ENCODE assay signal across 8 cellular contexts in genomic region chr11:118611433-118611795, GRCh38. TPM values are rescaled to one million over a fixed set of nuclear protein-coding genes. Genes with fewer than 3 reads are reported as not detected.
DNase-seq lines count a peak whose midpoint lies in the region; ATAC-seq and TF ChIP-seq lines count a peak whose summit lies in the region.
"Not testable (repeated sequence)": the region's sequence is repeated elsewhere in the genome, so short reads cannot be mapped to it uniquely, and the experiment has no call there.

No MANE protein-coding gene starts in this region.

- not testable (repeated sequence) for H3K9me3 Mint-ChIP-seq in CD4-positive, alpha-beta memory T cell; activated T-cell treated with anti-CD3 and anti-CD28 coated beads, Interleukin-2, amount 50 U/mL, for 4 hours; progenitor cell of endocrine pancreas (ENCODE audit: low read depth)

- not testable (repeated sequence) for BruUV-seq in OCI-LY7 (replicated peaks; lab: Mats Ljungman, UMichigan)

- H3K4me3 Mint-ChIP-seq in CD4-positive, alpha-beta memory T cell: peak overlapping the region; percentile 65 to 86 (median 78)
- peak overlapping the region; percentile 63 for H3K4me3 Mint-ChIP-seq in activated T-cell treated with anti-CD3 and anti-CD28 coated beads, Interleukin-2, amount 50 U/mL, for 4 hours
- not testable (repeated sequence) for H3K4me3 Mint-ChIP-seq in progenitor cell of endocrine pancreas (ENCODE audit: low read depth)

- not testable (repeated sequence) for H3K36me3 Mint-ChIP-seq in CD4-positive, alpha-beta memory T cell; activated T-cell treated with anti-CD3 and anti-CD28 coated beads, Interleukin-2, amount 50 U/mL, for 4 hours (ENCODE audit: insufficient read depth); progenitor cell of endocrine pancreas (ENCODE audit: insufficient read depth)

- H3K27me3 ChIP-seq in CD4-positive, alpha-beta memory T cell (ENCODE audit: insufficient read depth, low read length); brain microvascular endothelial cell (replicated peaks); lower lobe of right lung (ENCODE audit: low read depth): not testable (repeated sequence)

- in situ Hi-C loops in brain microvascular endothelial cell (cut with HindIII; ENCODE audit: low pct_ligation_motif_present, low sequenced_read_pairs): not testable (repeated sequence)

- not testable (repeated sequence) for H3K79me2 ChIP-seq in OCI-LY7 (ENCODE audit: insufficient read depth, low read depth, low read length)

- intact Hi-C loops in CD4-positive, alpha-beta memory T cell (cut with micrococcal nuclease): loop anchor here (1.0 kb wide), 2 partner anchors 16 to 466 kb away; no protein-coding TSS in a partner anchor
- intact Hi-C loops in OCI-LY7 (cut with micrococcal nuclease; ENCODE audit: unreplicated experiment); lower lobe of right lung (cut with DNase I): not testable (repeated sequence)

- DNase-seq in CD4-positive, alpha-beta memory T cell; OCI-LY7 (ENCODE audit: low spot score); activated T-cell treated with anti-CD3 and anti-CD28 coated beads, Interleukin-2, amount 50 U/mL, for 4 hours; brain microvascular endothelial cell; fibroblast of pulmonary artery (ENCODE audit: low read depth); lower lobe of right lung; progenitor cell of endocrine pancreas (ENCODE audit: low spot score, unreplicated experiment): not testable (repeated sequence)

- 0 out of 2 replicates have a peak overlapping the region, but pooled peaks have one; percentile 46 for H3K4me2 ChIP-seq in OCI-LY7 (ENCODE audit: low read length)

- not testable (repeated sequence) for H3K9me2 ChIP-seq in OCI-LY7 (ENCODE audit: insufficient read depth, low read length)

- peak overlapping the region in 5 of 7 donors; percentile 45 to 94 (median 74) for H3K27ac Mint-ChIP-seq in CD4-positive, alpha-beta memory T cell
- H3K27ac Mint-ChIP-seq in progenitor cell of endocrine pancreas: peak overlapping the region; percentile 1

- H3K27me3 Mint-ChIP-seq in CD4-positive, alpha-beta memory T cell: not testable (repeated sequence)
- peaks cover 15% of the 10 kb centered on the region for H3K27me3 Mint-ChIP-seq in activated T-cell treated with anti-CD3 and anti-CD28 coated beads, Interleukin-2, amount 50 U/mL, for 4 hours (ENCODE audit: low read depth)
- H3K27me3 Mint-ChIP-seq in progenitor cell of endocrine pancreas: peaks cover 31% of the 10 kb centered on the region

- not testable (repeated sequence) for H2AFZ ChIP-seq in OCI-LY7 (ENCODE audit: low read length)

- H3K9me3 ChIP-seq in CD4-positive, alpha-beta memory T cell (ENCODE audit: control insufficient read depth in 1 of 2, low read length in 2 of 2); OCI-LY7 (ENCODE audit: low read length); lower lobe of right lung: not testable (repeated sequence)

- not testable (repeated sequence) for H3K27ac ChIP-seq in CD4-positive, alpha-beta memory T cell (ENCODE audit: low read depth, low read length); OCI-LY7 (ENCODE audit: low read depth, low read length, poor library complexity, severe bottlenecking)
- H3K27ac ChIP-seq in brain microvascular endothelial cell: peak overlapping the region; percentile 14
- peak overlapping the region; percentile 87 for H3K27ac ChIP-seq in lower lobe of right lung
- peak overlapping the region; percentile 83 for H3K27ac ChIP-seq in temporal lobe (ENCODE audit: low read depth, low read length)

- CTCF ChIA-PET in CD4-positive, alpha-beta memory T cell (lab: Charles Lee; ENCODE audit: partially characterized antibody): interaction anchor here (0.8 to 10.7 kb wide), 10 partner anchors 11 to 469 kb away, joined by 3 to 106 read pairs (median 4); no protein-coding TSS in a partner anchor
- CTCF ChIA-PET in OCI-LY7 (lab: Charles Lee; ENCODE audit: unreplicated experiment): not testable (repeated sequence)

- not testable (repeated sequence) for TF ChIP-seq CTCF in OCI-LY7 (conservative IDR thresholded peaks at IDR 0.05; ENCODE audit: low read length); brain microvascular endothelial cell (IDR thresholded peaks at IDR 0.05; ENCODE audit: low read depth, low read length, missing control alignments); fibroblast of pulmonary artery (IDR thresholded peaks at IDR 0.05; ENCODE audit: low read length, missing control alignments); lower lobe of right lung (IDR thresholded peaks at IDR 0.05); progenitor cell of endocrine pancreas (IDR thresholded peaks at IDR 0.05; ENCODE audit: unreplicated experiment)

- peaks cover 15 to 32% (median 21%) of the 10 kb centered on the region in 4 donors for H3K4me1 Mint-ChIP-seq in CD4-positive, alpha-beta memory T cell
- H3K4me1 Mint-ChIP-seq in activated T-cell treated with anti-CD3 and anti-CD28 coated beads, Interleukin-2, amount 50 U/mL, for 4 hours (ENCODE audit: low read depth): peaks cover 22% of the 10 kb centered on the region
- peaks cover 39% of the 10 kb centered on the region for H3K4me1 Mint-ChIP-seq in progenitor cell of endocrine pancreas (ENCODE audit: low read depth)

- not testable (repeated sequence) for H4K20me1 ChIP-seq in OCI-LY7 (ENCODE audit: insufficient read depth, low read length)

- H3K4me3 ChIP-seq in CD4-positive, alpha-beta memory T cell (ENCODE audit: low read length in 2 of 2); OCI-LY7 (ENCODE audit: low read depth, low read length, poor library complexity, severe bottlenecking): not testable (repeated sequence)
- H3K4me3 ChIP-seq in brain microvascular endothelial cell (ENCODE audit: low read depth, low read length) (peak overlapping the region; percentile 85), fibroblast of pulmonary artery (replicated peaks; ENCODE audit: low read depth, low read length) (peak overlapping the region; percentile 83), lower lobe of right lung (peak overlapping the region; percentile 67)

- POLR2A ChIA-PET in CD4-positive, alpha-beta memory T cell (lab: Charles Lee; ENCODE audit: partially characterized antibody): interaction anchor here (0.9 to 3.9 kb wide), 2 partner anchors 16 to 86 kb away, joined by 3 to 13 read pairs; no protein-coding TSS in a partner anchor
- POLR2A ChIA-PET in OCI-LY7 (lab: Charles Lee): interaction anchor here (0.9 kb wide), 1 partner anchor 85 kb away, joined by 7 read pairs; no protein-coding TSS in a partner anchor

- not testable (repeated sequence) for ATAC-seq in activated T-cell treated with anti-CD3 and anti-CD28 coated beads, Interleukin-2, amount 50 U/mL, for 4 hours; lower lobe of right lung

- H3K36me3 ChIP-seq in CD4-positive, alpha-beta memory T cell (ENCODE audit: insufficient read depth, low read length); OCI-LY7 (ENCODE audit: insufficient read depth, low read length): not testable (repeated sequence)
- H3K36me3 ChIP-seq in brain microvascular endothelial cell (replicated peaks): peaks cover 19% of the 10 kb centered on the region
- peaks cover 29% of the 10 kb centered on the region for H3K36me3 ChIP-seq in lower lobe of right lung

- peaks cover 24% of the 10 kb centered on the region for H3K4me1 ChIP-seq in CD4-positive, alpha-beta memory T cell (ENCODE audit: insufficient read depth, low read length)
- H3K4me1 ChIP-seq in OCI-LY7 (ENCODE audit: insufficient read depth, low read length, poor library complexity, severe bottlenecking): peaks cover 22% of the 10 kb centered on the region
- H3K4me1 ChIP-seq in lower lobe of right lung: peaks cover 47% of the 10 kb centered on the region

RNA-seq across cellular contexts. Expression of gene PHLDB1, which starts 4.0 kb away (rescaled TPM):
- 1 to 10 TPM; 3.0 to 3.9 TPM for total RNA-seq in CD4-positive, alpha-beta memory T cell
- polyA plus RNA-seq in CD4-positive, alpha-beta memory T cell: 1 to 10 TPM in 1 of 2 donors, under 1 TPM in 1; 0.34 to 1.2 TPM
- total RNA-seq in OCI-LY7 (2014; rRNA removed; shearing (Covaris generic)): not detected in 2 replicates
- 0.19 and 0.28 TPM in 2 replicates for total RNA-seq in OCI-LY7 (2022)
- 1 to 10 TPM in 2 of 3 donors, under 1 TPM in 1; 0.90 to 1.9 (median 1.3) TPM for total RNA-seq in activated T-cell treated with anti-CD3 and anti-CD28 coated beads, Interleukin-2, amount 50 U/mL, for 4 hours
- total RNA-seq in lower lobe of right lung: 71.8 TPM
- 106 and 110 TPM in 2 replicates for total RNA-seq in progenitor cell of endocrine pancreas
- 57.0 TPM for total RNA-seq in temporal lobe

RNA-seq across cellular contexts. Expression of gene ARCN1, which starts 39.2 kb away (rescaled TPM):
- 100 to 1,000 TPM; 133 to 134 TPM for total RNA-seq in CD4-positive, alpha-beta memory T cell
- 100 to 1,000 TPM; 157 to 168 TPM for polyA plus RNA-seq in CD4-positive, alpha-beta memory T cell
- 51.0 and 55.2 TPM in 2 replicates for total RNA-seq in OCI-LY7 (2014; rRNA removed; shearing (Covaris generic))
- 98.9 and 101 TPM in 2 replicates for total RNA-seq in OCI-LY7 (2022)
- 100 to 1,000 TPM; 180 to 190 (median 183) TPM for total RNA-seq in activated T-cell treated with anti-CD3 and anti-CD28 coated beads, Interleukin-2, amount 50 U/mL, for 4 hours
- 122 TPM for total RNA-seq in lower lobe of right lung
- total RNA-seq in progenitor cell of endocrine pancreas: 112 TPM in 2 replicates
- total RNA-seq in temporal lobe: 67.9 TPM

RNA-seq across cellular contexts. Expression of gene IFT46, which starts 45.7 kb away (rescaled TPM):
- total RNA-seq in CD4-positive, alpha-beta memory T cell: 10 to 100 TPM; 12.1 to 14.9 TPM
- polyA plus RNA-seq in CD4-positive, alpha-beta memory T cell: 1 to 10 TPM; 5.7 to 5.9 TPM
- 17.5 and 17.6 TPM in 2 replicates for total RNA-seq in OCI-LY7 (2014; rRNA removed; shearing (Covaris generic))
- total RNA-seq in OCI-LY7 (2022) (14.6 and 14.7 TPM in 2 replicates), lower lobe of right lung (18.5 TPM), progenitor cell of endocrine pancreas (23.5 and 23.7 TPM in 2 replicates), temporal lobe (31.7 TPM)
- 10 to 100 TPM; 22.5 to 29.7 (median 23.2) TPM for total RNA-seq in activated T-cell treated with anti-CD3 and anti-CD28 coated beads, Interleukin-2, amount 50 U/mL, for 4 hours

Comparison
In these comparisons a context has a peak if more than half of its experiments do, and no peak if none do; other contexts are left out.
1. RNA of gene PHLDB1, which starts 4.0 kb away (total RNA-seq): 106 to 110 TPM in progenitor cell of endocrine pancreas, 71.8 TPM in lower lobe of right lung (single experiment) and 57.0 TPM in temporal lobe (single experiment); 3.0 to 3.9 TPM in CD4-positive, alpha-beta memory T cell, 0.90 to 1.9 TPM in activated T-cell treated with anti-CD3 and anti-CD28 coated beads, Interleukin-2, amount 50 U/mL, for 4 hours and 0.19 to 0.28 TPM in OCI-LY7; every median in the first group is over 10 times any median in the second.